Comparison of ENCODE assay signal across 8 cellular contexts in genomic region chr1:181149326-181150000, GRCh38.
DNase-seq lines count a peak whose midpoint lies in the region; ATAC-seq and TF ChIP-seq lines count a peak whose summit lies in the region.

No MANE protein-coding gene starts in this region.

- H3K27me3 Mint-ChIP-seq in neural progenitor cell (ENCODE audit: insufficient read depth, low read depth) (peaks cover 17% of the 10 kb centered on the region), Calu3 (ENCODE audit: unreplicated experiment) (peaks cover 15% of the 10 kb centered on the region)

- no peak overlapping the region for H3K4me2 ChIP-seq in neural progenitor cell

- no peak overlapping the region for H3K4me3 Mint-ChIP-seq in neural progenitor cell
- no peak overlapping the region for H3K4me3 Mint-ChIP-seq in Calu3 (ENCODE audit: low read depth, unreplicated experiment)

- H3K9ac ChIP-seq in neural progenitor cell = no peak overlapping the region

- no peaks in the 10 kb centered on the region for H3K27me3 ChIP-seq in testis
- H3K27me3 ChIP-seq in neural progenitor cell = no peaks in the 10 kb centered on the region

- no peaks in the 10 kb centered on the region for H3K79me2 ChIP-seq in neural progenitor cell (ENCODE audit: low read depth)

- DNase-seq in NCI-H146 treated with DMSO at 0.1 percent for 48 hours (lab: John Stamatoyannopoulos, UW; ENCODE audit: unreplicated experiment) (peak; percentile 64), activated T-cell treated with anti-CD3 and anti-CD28 coated beads for 1 hour (ENCODE audit: low read depth) (peak; percentile 45), testis (no peak), neural progenitor cell (ENCODE audit: low spot score) (no peak), Calu3 (no peak)
- DNase-seq in stimulated activated CD4-positive, alpha-beta T cell treated with anti-CD3 and anti-CD28 coated beads, Interleukin-12 subunit alpha, Interleukin-12 subunit beta, amount 100 ng/mL, for 24 hours (ENCODE audit: low read depth in 2 of 2) = peak; percentile 38 to 41

- ATAC-seq in GM18520 (IDR thresholded peaks at IDR 0.05; ENCODE audit: unreplicated experiment) (peak; percentile 45), HG02588 (IDR thresholded peaks at IDR 0.05; ENCODE audit: unreplicated experiment) (peak; percentile 73)

- CTCF ChIA-PET in Calu3 (lab: Charles Lee) = interaction anchor here (2.2 kb wide), 1 partner anchor 65 kb away, joined by 6 read pairs; no protein-coding TSS in a partner anchor

- H3K36me3 Mint-ChIP-seq in neural progenitor cell (no peaks in the 10 kb centered on the region), Calu3 (ENCODE audit: insufficient read depth, unreplicated experiment) (peaks cover 3% of the 10 kb centered on the region)

- H2AFZ ChIP-seq in neural progenitor cell (replicated peaks) = no peak overlapping the region

- intact Hi-C loops in testis (cut with DNase I; ENCODE audit: low total_unique reads) (no loop called here), Calu3 (cut with micrococcal nuclease; ENCODE audit: unreplicated experiment) (no loop called here)

- H3K4me1 ChIP-seq in testis (peaks cover 23% of the 10 kb centered on the region), neural progenitor cell (peaks cover 7% of the 10 kb centered on the region)

- H3K9me3 Mint-ChIP-seq in neural progenitor cell = peaks cover 11% of the 10 kb centered on the region
- H3K9me3 Mint-ChIP-seq in Calu3 (ENCODE audit: low read depth, unreplicated experiment) = peaks cover 12% of the 10 kb centered on the region

- BruUV-seq in Calu3 (replicated peaks; lab: Mats Ljungman, UMichigan) = no TSS peak

- no peaks in the 10 kb centered on the region for H3K36me3 ChIP-seq in testis (ENCODE audit: low read depth, missing control alignments)
- H3K36me3 ChIP-seq in neural progenitor cell = no peaks in the 10 kb centered on the region

- TF ChIP-seq CTCF in testis (IDR thresholded peaks at IDR 0.05) (no peak), neural progenitor cell (IDR thresholded peaks at IDR 0.05) (no peak), Calu3 (IDR thresholded peaks at IDR 0.05; ENCODE audit: unreplicated experiment) (no peak)

- 80 to 82% methylated on average over 10 of the region's 10 CpGs for WGBS in testis, 2 donors

- H3K27ac ChIP-seq in testis (no peak overlapping the region), neural progenitor cell (no peak overlapping the region)

- H3F3A ChIP-seq in neural progenitor cell (ENCODE audit: low read depth) = no peaks in the 10 kb centered on the region

- H3K9me3 ChIP-seq in testis (no peaks in the 10 kb centered on the region), neural progenitor cell (ENCODE audit: low read depth) (no peaks in the 10 kb centered on the region)

- no peaks in the 10 kb centered on the region for H4K20me1 ChIP-seq in neural progenitor cell (ENCODE audit: low read depth)

- H3K4me3 ChIP-seq in testis (no peak overlapping the region), neural progenitor cell (no peak overlapping the region)

- peaks cover 13% of the 10 kb centered on the region for H3K4me1 Mint-ChIP-seq in neural progenitor cell
- H3K4me1 Mint-ChIP-seq in Calu3 (ENCODE audit: low read depth, unreplicated experiment) = peaks cover 17% of the 10 kb centered on the region

- no peak for TF ChIP-seq POLR2A in testis (IDR thresholded peaks at IDR 0.05)

- H3K27ac Mint-ChIP-seq in neural progenitor cell (no peak overlapping the region), Calu3 (ENCODE audit: unreplicated experiment) (no peak overlapping the region)

Comparison
In these comparisons a context has a peak if more than half of its experiments do, and no peak if none do; other contexts are left out.
1. DNase-seq: peak in NCI-H146 treated with DMSO at 0.1 percent for 48 hours (single experiment), activated T-cell treated with anti-CD3 and anti-CD28 coated beads for 1 hour (single experiment) and stimulated activated CD4-positive, alpha-beta T cell treated with anti-CD3 and anti-CD28 coated beads, Interleukin-12 subunit alpha, Interleukin-12 subunit beta, amount 100 ng/mL, for 24 hours (2 of 2); none in testis (single experiment), neural progenitor cell (single experiment) and Calu3 (single experiment).